Comparison of ENCODE assay signal across 8 cellular contexts in genomic region chr13:30832845-30833332, GRCh38.
DNase-seq lines count a peak whose midpoint lies in the region; ATAC-seq and TF ChIP-seq lines count a peak whose summit lies in the region.

No MANE protein-coding gene starts in this region.

- H3K4me3 ChIP-seq in fibroblast of pulmonary artery (replicated peaks; ENCODE audit: low read depth, low read length) = no peak overlapping the region

- ATAC-seq in SK-N-SH treated with all-trans-retinoic acid at 6 μM for 48 hours (peak; percentile 47), GM21526 (IDR thresholded peaks at IDR 0.05; ENCODE audit: low FRiP score, unreplicated experiment) (no peak), GM21576 (IDR thresholded peaks at IDR 0.05; ENCODE audit: unreplicated experiment) (no peak), GM21447 (IDR thresholded peaks at IDR 0.05; ENCODE audit: unreplicated experiment) (no peak)

- TF ChIP-seq CTCF in fibroblast of pulmonary artery (IDR thresholded peaks at IDR 0.05; ENCODE audit: low read length, missing control alignments) = no peak

- peak; percentile 95 for DNase-seq in DMS153 treated with DMSO at 0.1 percent for 48 hours (lab: John Stamatoyannopoulos, UW; ENCODE audit: unreplicated experiment)
- DNase-seq in NCI-H1105 (lab: John Stamatoyannopoulos, UW) = peak; percentile 83
- peak; percentile 66 for DNase-seq in fibroblast of pulmonary artery (ENCODE audit: low read depth)
- DNase-seq in stimulated activated CD4-positive, alpha-beta T cell treated with anti-CD3 and anti-CD28 coated beads, Interleukin-15, amount 100 ng/mL, for 48 hours (ENCODE audit: low read depth in 2 of 2) = peak; percentile 42 to 50

TF ChIP-seq in SK-N-SH treated with all-trans-retinoic acid at 6 μM for 48 hours, 23 proteins besides CTCF, POLR2A, EP300 and RAD21:
- TF ChIP-seq ZC3H10 (CRISPR knock-in tag; IDR thresholded peaks at IDR 0.05) (no peak), GLIS3 (CRISPR knock-in tag; IDR thresholded peaks at IDR 0.05) (no peak), PPARA (CRISPR knock-in tag; IDR thresholded peaks at IDR 0.05; ENCODE audit: borderline replicate concordance) (no peak), PATZ1 (CRISPR knock-in tag; IDR thresholded peaks at IDR 0.05; ENCODE audit: borderline replicate concordance) (no peak), RARB (CRISPR knock-in tag; IDR thresholded peaks at IDR 0.05) (no peak)
